Comparison of ENCODE assay signal across 1 cellular context in genomic region chr9:123617286-123617685, GRCh38.
TF ChIP-seq lines count a peak whose summit lies in the region.

No MANE protein-coding gene starts in this region.

TF ChIP-seq in SK-N-SH, 30 proteins besides CTCF, POLR2A, EP300 and RAD21:
- TF ChIP-seq IRF3 (IDR thresholded peaks at IDR 0.05; ENCODE audit: low read depth, low read length) = no peak
- TF ChIP-seq TAF1 (IDR thresholded peaks at IDR 0.05; ENCODE audit: borderline replicate concordance, low read depth, low read length) = no peak
- no peak for TF ChIP-seq NRF1 (IDR thresholded peaks at IDR 0.05; ENCODE audit: low read depth, low read length)
- no peak for TF ChIP-seq USF1 (IDR thresholded peaks at IDR 0.05; ENCODE audit: borderline replicate concordance, low read depth)
- no peak for TF ChIP-seq ELF1 (IDR thresholded peaks at IDR 0.05)
- TF ChIP-seq FOXM1 (IDR thresholded peaks at IDR 0.05; ENCODE audit: low read depth) = no peak
TF ChIP-seq in SK-N-SH: peak in this region for 0.
